In genomic region chr17:44220211-44221071, GRCh38 we compare ENCODE assay signal across 8 cellular contexts. TPM values are rescaled to one million over a fixed set of nuclear protein-coding genes. Genes with fewer than 3 reads are reported as not detected.
DNase-seq lines count a peak whose midpoint lies in the region; ATAC-seq and TF ChIP-seq lines count a peak whose summit lies in the region.

No MANE protein-coding gene starts in this region.

- H3K27me3 ChIP-seq in esophagus (ENCODE audit: control insufficient read depth in 1 of 2, insufficient read depth in 2 of 2, low read length in 2 of 2), result no peaks in the 10 kb centered on the region
- no peaks in the 10 kb centered on the region for H3K27me3 ChIP-seq in thyroid gland

- peak overlapping the region; percentile 99 to 100 for H3K27ac ChIP-seq in esophagus (ENCODE audit: low read depth in 2 of 2, low read length in 1 of 2)
- peak overlapping the region; percentile 97 to 99 (median 98) for H3K27ac ChIP-seq in thyroid gland

- DNase-seq in AG08396 (ENCODE audit: low spot score) (peak; percentile 79), GM19238 (ENCODE audit: insufficient read length, low spot score) (peak; percentile 63), NCI-H510A (lab: John Stamatoyannopoulos, UW) (peak; percentile 23), activated T-cell treated with anti-CD3 and anti-CD28 coated beads for 4 hours (peak; percentile 34), myocyte (ENCODE audit: low read depth) (peak; percentile 57), thyroid gland (peak; percentile 65)

- H3K36me3 ChIP-seq in esophagus (ENCODE audit: control insufficient read depth in 2 of 2, insufficient read depth in 2 of 2, low read length in 1 of 2) (peaks cover 8 to 15% of the 10 kb centered on the region in 2 donors), thyroid gland (peaks cover 11 to 15% of the 10 kb centered on the region in 2 donors)

- H3K4me1 ChIP-seq in esophagus (ENCODE audit: control insufficient read depth in 2 of 2, insufficient read depth in 2 of 2, low read length in 1 of 2) (peaks cover 4 to 15% of the 10 kb centered on the region in 2 donors), thyroid gland (peaks cover 26 to 36% of the 10 kb centered on the region in 2 donors)

- intact Hi-C loops in thyroid gland (cut with DNase I), result no loop called here

- peak in 1 of 6 experiments; percentile 14 for TF ChIP-seq CTCF in thyroid gland (IDR thresholded peaks at IDR 0.05)

- no peak for ATAC-seq in GM19395 (IDR thresholded peaks at IDR 0.05; ENCODE audit: unreplicated experiment)

- 0% methylated on average over 69 to 109 of the region's 109 CpGs for WGBS in esophagus, 2 donors
- WGBS in thyroid gland, 2 donors, result 0% methylated on average over 51 to 77 of the region's 109 CpGs

- no peaks in the 10 kb centered on the region for H3K9me3 ChIP-seq in esophagus (ENCODE audit: control insufficient read depth in 2 of 2, insufficient read depth in 1 of 2, low read depth in 1 of 2, low read length in 1 of 2)
- no peaks in the 10 kb centered on the region for H3K9me3 ChIP-seq in thyroid gland

- H3K4me3 ChIP-seq in esophagus (ENCODE audit: low read depth in 1 of 2, low read length in 2 of 2) (peak overlapping the region; percentile 85 to 95), thyroid gland (replicated peaks in 1 of 3) (peak overlapping the region; percentile 71 to 96 (median 88))

- peak in 1 of 2 donors; percentile 7 for TF ChIP-seq POLR2A in thyroid gland (IDR thresholded peaks at IDR 0.05)

RNA-seq across cellular contexts. Expression of gene UBTF, which starts 1.0 kb away (rescaled TPM):
- polyA plus RNA-seq in esophagus, result 10 to 100 TPM; 30.3 to 35.2 TPM
- 45.7 and 65.8 TPM in 2 replicates for total RNA-seq in myocyte
- 54.7 TPM for polyA plus RNA-seq in myocyte (2012)
- 10 to 100 TPM; 63.6 to 97.4 (median 89.5) TPM for total RNA-seq in thyroid gland

RNA-seq across cellular contexts. Expression of gene ATXN7L3, which starts 20.8 kb away (rescaled TPM):
- polyA plus RNA-seq in esophagus, result 10 to 100 TPM; 32.9 to 44.3 TPM
- 55.4 and 60.5 TPM in 2 replicates for total RNA-seq in myocyte
- polyA plus RNA-seq in myocyte (2012), result 49.3 TPM
- total RNA-seq in thyroid gland, result 10 to 100 TPM; 52.4 to 64.5 (median 58.0) TPM

RNA-seq across cellular contexts. Expression of gene TMUB2, which starts 33.7 kb away (rescaled TPM):
- polyA plus RNA-seq in esophagus, result 10 to 100 TPM; 25.2 to 37.5 TPM
- total RNA-seq in myocyte (28.1 and 28.6 TPM in 2 replicates), thyroid gland (10 to 100 TPM; 30.6 to 50.5 (median 44.6) TPM)
- 43.7 TPM for polyA plus RNA-seq in myocyte (2012)

RNA-seq across cellular contexts. Expression of gene SLC4A1, which starts 47.5 kb away (rescaled TPM):
- polyA plus RNA-seq in esophagus, result not detected
- total RNA-seq in myocyte (not detected in 2 replicates), thyroid gland (under 1 TPM in 2 of 4 donors, not detected in 2; 0.15 to 0.78 TPM)
- not detected for polyA plus RNA-seq in myocyte (2012)

RNA-seq across cellular contexts. Expression of gene ASB16, which starts 49.9 kb away (rescaled TPM):
- polyA plus RNA-seq in esophagus, result under 1 TPM; 0.18 to 0.19 TPM
- total RNA-seq in myocyte (4.0 and 7.8 TPM in 2 replicates), thyroid gland (1 to 10 TPM; 1.4 to 2.4 (median 1.7) TPM)
- polyA plus RNA-seq in myocyte (2012), result 1.7 TPM

Comparison
In these comparisons a context has a peak if more than half of its experiments do, and no peak if none do; other contexts are left out.
1. DNase-seq: peak in every context shown above with its lines; median percentile 79 in AG08396; 65 in thyroid gland; 63 in GM19238; 57 in myocyte; 34 in activated T-cell treated with anti-CD3 and anti-CD28 coated beads for 4 hours; 23 in NCI-H510A.